8 cellular contexts compared by ENCODE assay signal in the genomic region with DNA sequence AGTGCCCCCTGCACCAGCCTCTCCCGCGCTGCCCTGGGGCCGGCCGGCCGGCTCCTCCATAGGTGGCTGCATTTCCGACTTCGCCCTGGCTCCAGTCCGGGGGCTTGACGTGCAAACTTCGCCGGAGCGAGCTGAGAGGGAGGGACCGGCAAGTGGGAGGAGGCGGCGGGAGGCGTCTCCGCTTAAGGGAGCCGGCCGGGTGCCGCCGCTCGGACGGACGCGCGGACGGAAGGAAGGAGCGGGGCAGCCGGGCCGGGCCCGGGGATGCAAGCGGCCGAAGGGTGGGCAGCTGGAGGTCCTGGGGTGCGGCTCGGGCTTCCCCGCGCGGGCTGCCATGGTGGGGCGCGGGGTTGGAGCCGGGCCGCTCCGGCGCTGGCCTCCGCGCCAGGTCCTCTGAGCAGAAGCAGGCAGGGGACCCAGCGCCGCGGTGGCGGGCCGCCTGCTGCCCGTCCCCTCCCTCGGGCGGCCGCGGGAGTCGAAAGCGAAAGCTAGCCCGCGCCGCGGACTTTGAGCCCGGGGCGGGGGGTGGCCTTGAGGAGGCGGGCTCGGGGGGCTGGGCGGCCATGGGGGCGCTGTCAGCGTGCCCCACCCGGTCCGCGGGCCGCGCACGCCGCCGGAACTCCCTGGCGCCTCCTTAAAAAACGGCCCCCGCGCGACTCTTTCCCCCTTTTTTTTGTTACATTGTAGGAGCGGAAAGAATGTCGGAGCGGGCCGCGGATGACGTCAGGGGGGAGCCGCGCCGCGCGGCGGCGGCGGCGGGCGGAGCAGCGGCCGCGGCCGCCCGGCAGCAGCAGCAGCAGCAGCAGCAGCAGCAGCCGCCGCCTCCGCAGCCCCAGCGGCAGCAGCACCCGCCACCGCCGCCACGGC. TPM values are rescaled to one million over a fixed set of nuclear protein-coding genes. Genes with fewer than 3 reads are reported as not detected.
DNase-seq lines count a peak whose midpoint lies in the region; ATAC-seq, FAIRE-seq and TF ChIP-seq lines count a peak whose summit lies in the region.

Gene SCAANT1 (minus strand): TSS at position 483 of the 867 bp plus-strand sequence.

- peak; percentile 75 for ATAC-seq in HG02970 (IDR thresholded peaks at IDR 0.05; ENCODE audit: low FRiP score, unreplicated experiment)
- peak; percentile 74 for ATAC-seq in activated B cell treated with CpG ODN at 0.5 μM for 24 hours (ENCODE audit: low read depth)

- peak within 1 kb of the TSS; percentile 96 to 100 (median 99) for H3K27ac ChIP-seq in spleen

- no peaks in the 10 kb centered on the region for H3K27me3 Mint-ChIP-seq in activated B cell treated with CpG ODN at 0.5 μM for 24 hours

- peaks cover 47% of the 10 kb centered on the region for H3K4me1 Mint-ChIP-seq in activated B cell treated with CpG ODN at 0.5 μM for 24 hours

- CTCF ChIA-PET in activated B cell treated with CpG ODN at 0.5 μM for 24 hours (lab: Charles Lee): interaction anchor here (0.7 to 1.4 kb wide), 2 partner anchors 22 to 93 kb away, joined by 3 to 4 read pairs; partner anchors contain the start of gene C3orf49

- H3K27ac Mint-ChIP-seq in activated B cell treated with CpG ODN at 0.5 μM for 24 hours: peak within 1 kb of the TSS; percentile 92

- DNase-seq in 8988T (peak; percentile 86), GM18507 (ENCODE audit: extremely low spot score, insufficient read length, low read depth) (peak; percentile 57), NCI-H2196 treated with DMSO at 0.1 percent for 48 hours (lab: John Stamatoyannopoulos, UW; ENCODE audit: unreplicated experiment) (peak; percentile 59), activated B cell treated with CpG ODN at 0.5 μM for 24 hours (peak; percentile 79), cardiac fibroblast (ENCODE audit: low read depth in 2 of 2) (peak; percentile 90 to 96), iris pigment epithelial cell (ENCODE audit: low read depth) (peak; percentile 94), spleen (peak; percentile 97)

- peaks cover 0 to 27% (median under 1%) of the 10 kb centered on the region in 6 donors for H3K36me3 ChIP-seq in spleen

- intact Hi-C loops in activated B cell treated with CpG ODN at 0.5 μM for 24 hours (cut with micrococcal nuclease) (loop anchor here (1.0 to 2.0 kb wide), 6 partner anchors 10 to 111 kb away; partner anchors contain the start of gene PSMD6), spleen (cut with DNase I; ENCODE audit: low total_unique reads) (no loop called here)

- H3K36me3 Mint-ChIP-seq in activated B cell treated with CpG ODN at 0.5 μM for 24 hours (ENCODE audit: low read depth): peaks cover 28% of the 10 kb centered on the region

- no peak for TF ChIP-seq CTCF in activated B cell treated with CpG ODN at 0.5 μM for 24 hours (IDR thresholded peaks at IDR 0.05)
- no peak for TF ChIP-seq CTCF in cardiac fibroblast (IDR thresholded peaks at IDR 0.05; ENCODE audit: low read depth, low read length)
- peak in 7 of 11 experiments; percentile 5 to 39 (median 26) for TF ChIP-seq CTCF in spleen (IDR thresholded peaks at IDR 0.05 in 8 of 11, conservative IDR thresholded peaks at IDR 0.05 in 3 of 11)

- no peaks in the 10 kb centered on the region for H3K9me3 Mint-ChIP-seq in activated B cell treated with CpG ODN at 0.5 μM for 24 hours

- no peaks in the 10 kb centered on the region for H3K27me3 ChIP-seq in spleen (replicated peaks in 1 of 7)

- TF ChIP-seq POLR2A in spleen (IDR thresholded peaks at IDR 0.05): peak in 1 of 3 donors; percentile 36

- FAIRE-seq in GM18507 (lab: Jason Lieb, UNC): peak; percentile 68

- H3K4me1 ChIP-seq in spleen: peaks cover 28 to 68% (median 38%) of the 10 kb centered on the region in 6 donors

- WGBS in spleen, 5 donors: 0 to 1% (median 0%) methylated on average over 24 to 111 of the region's 111 CpGs

- H3K4me3 ChIP-seq in cardiac fibroblast (replicated peaks in 1 of 2; ENCODE audit: low read depth in 2 of 2, low read length in 2 of 2) (peak within 1 kb of the TSS; percentile 68 to 73), spleen (peak within 1 kb of the TSS; percentile 59 to 85 (median 82))

- H3K9me3 ChIP-seq in spleen: no peaks in the 10 kb centered on the region

- H3K4me3 Mint-ChIP-seq in activated B cell treated with CpG ODN at 0.5 μM for 24 hours: peak within 1 kb of the TSS; percentile 89

- POLR2A ChIA-PET in activated B cell treated with CpG ODN at 0.5 μM for 24 hours (lab: Charles Lee): interaction anchor here (0.5 to 1.6 kb wide), 8 partner anchors 10 to 240 kb away, joined by 3 to 8 read pairs (median 4); no protein-coding TSS in a partner anchor

RNA-seq across cellular contexts. Expression of gene SCAANT1, which starts in this region (rescaled TPM):
- total RNA-seq in activated B cell treated with CpG ODN at 0.5 μM for 24 hours (not detected in 2 replicates), spleen (not detected)
- polyA plus RNA-seq in spleen: not detected

Comparison
In these comparisons a context has a peak if more than half of its experiments do, and no peak if none do; other contexts are left out.
1. Peak in every context shown above with its lines: DNase-seq, ATAC-seq, H3K4me3 ChIP-seq and H3K27ac ChIP-seq.
2. Peak in DNase-seq and ATAC-seq in activated B cell treated with CpG ODN at 0.5 μM for 24 hours; RNA of the gene not detected or under 1 TPM.
3. Peak in DNase-seq, H3K4me3 ChIP-seq and H3K27ac ChIP-seq in spleen; RNA of the gene not detected or under 1 TPM.
4. CTCF ChIP-seq: peak in spleen (7 of 11); none in activated B cell treated with CpG ODN at 0.5 μM for 24 hours (single experiment) and cardiac fibroblast (single experiment).